ENCODE assay signal across 9 cellular contexts in the genomic region with DNA sequence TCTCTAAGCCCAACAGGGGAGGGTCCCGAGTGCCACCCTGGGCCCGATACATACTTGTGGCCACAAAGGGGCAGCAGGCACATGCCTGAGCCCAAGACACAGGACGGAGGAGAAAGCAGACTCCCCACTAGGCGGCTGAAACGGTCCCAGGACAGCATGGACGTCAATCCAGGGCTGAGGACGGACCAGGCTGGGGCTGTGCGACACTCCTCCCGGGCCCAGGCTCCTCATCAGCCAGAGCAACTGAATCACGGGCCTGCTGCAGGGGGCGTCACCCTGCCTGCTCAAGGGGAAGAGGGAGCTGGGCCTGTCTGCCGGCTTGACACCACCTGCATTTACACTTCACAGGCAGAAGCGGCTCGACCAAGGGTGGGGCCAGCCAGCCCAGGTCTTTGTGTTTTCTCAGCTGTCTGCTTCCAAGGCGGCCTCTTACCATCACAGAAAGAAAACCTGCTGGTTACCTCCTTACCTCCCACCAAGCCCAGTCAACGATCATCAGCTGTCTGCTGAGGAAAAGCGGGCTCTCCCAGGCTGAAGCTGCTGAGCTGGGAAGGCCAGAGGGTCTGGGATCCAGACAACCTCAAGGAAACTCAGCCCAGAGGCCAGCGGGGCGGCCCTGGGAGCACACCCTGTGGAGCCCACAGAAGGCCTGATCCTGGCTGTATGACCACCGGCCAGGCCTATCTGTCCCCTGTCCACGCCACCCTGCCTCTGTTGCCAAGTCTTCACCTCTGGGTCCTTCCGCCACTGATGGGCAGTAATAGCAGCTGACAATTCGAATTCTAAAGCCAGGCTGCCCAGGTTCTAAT. TPM values are rescaled to one million over a fixed set of nuclear protein-coding genes. Genes with fewer than 3 reads are reported as not detected.
DNase-seq lines count a peak whose midpoint lies in the region; ATAC-seq and TF ChIP-seq lines count a peak whose summit lies in the region.
"Had no signal": no experiment of that assay in that cellular context is flagged by ENCODE, and none has a peak within 500 bp of the region (broad histone marks: within the 10 kb centered on the region; RNA-seq: fewer than 3 reads in every experiment).

No MANE protein-coding gene starts in this region.

- peak; percentile 45 for DNase-seq in NCI-H2227 (lab: John Stamatoyannopoulos, UW; ENCODE audit: unreplicated experiment)
- DNase-seq in NCI-H2227 treated with DMSO at 0.1 percent for 48 hours (lab: John Stamatoyannopoulos, UW): no peak
- DNase-seq in RPMI8226: peak; percentile 77
- DNase-seq in iPS DF 4.7 (ENCODE audit: extremely low read depth, low spot score): peak; percentile 82
- peak in 1 of 2 donors; percentile 22 for DNase-seq in tibial nerve (ENCODE audit: low spot score in 2 of 2)
- no peak for DNase-seq in natural killer cell treated with Interleukin-12 subunit alpha and Interleukin-12 subunit beta and Interleukin-15 and Interleukin-18, amount 100 ng/mL, for 72 hours (ENCODE audit: low spot score)
- DNase-seq: NCI-H1436 treated with DMSO at 0.1 percent for 48 hours had no signal

- H3K27me3 ChIP-seq in tibial nerve: no peaks in the 10 kb centered on the region

- no peak for TF ChIP-seq EP300 in tibial nerve (IDR thresholded peaks at IDR 0.05)

- H3K4me3 ChIP-seq in tibial nerve: no peak overlapping the region

- H3K27ac ChIP-seq in tibial nerve: peak overlapping the region in 1 of 4 donors; percentile 57

- no peaks in the 10 kb centered on the region for H3K9me3 Mint-ChIP-seq in natural killer cell treated with Interleukin-12 subunit alpha and Interleukin-12 subunit beta and Interleukin-15 and Interleukin-18, amount 100 ng/mL, for 72 hours

- peaks cover 0 to 9% (median 0%) of the 10 kb centered on the region in 4 donors for H3K4me1 ChIP-seq in tibial nerve

- H3K27ac Mint-ChIP-seq in natural killer cell treated with Interleukin-12 subunit alpha and Interleukin-12 subunit beta and Interleukin-15 and Interleukin-18, amount 100 ng/mL, for 72 hours: peak overlapping the region in 1 of 2 donors; percentile 7

- peak; percentile 29 to 74 (median 44) for TF ChIP-seq CTCF in tibial nerve (IDR thresholded peaks at IDR 0.05)

- H3K27me3 Mint-ChIP-seq in natural killer cell treated with Interleukin-12 subunit alpha and Interleukin-12 subunit beta and Interleukin-15 and Interleukin-18, amount 100 ng/mL, for 72 hours: no peaks in the 10 kb centered on the region

- 60% methylated on average over 16 to 21 of the region's 23 CpGs for WGBS in tibial nerve, 2 donors

- no peaks in the 10 kb centered on the region for H3K36me3 Mint-ChIP-seq in natural killer cell treated with Interleukin-12 subunit alpha and Interleukin-12 subunit beta and Interleukin-15 and Interleukin-18, amount 100 ng/mL, for 72 hours

- H3K4me1 Mint-ChIP-seq in natural killer cell treated with Interleukin-12 subunit alpha and Interleukin-12 subunit beta and Interleukin-15 and Interleukin-18, amount 100 ng/mL, for 72 hours (ENCODE audit: low read depth in 2 of 2): no peaks in the 10 kb centered on the region

- ATAC-seq in natural killer cell treated with Interleukin-12 subunit alpha and Interleukin-12 subunit beta and Interleukin-15 and Interleukin-18, amount 100 ng/mL, for 72 hours: no peak
- ATAC-seq in GM21367 (IDR thresholded peaks at IDR 0.05; ENCODE audit: unreplicated experiment): no peak
- no peak for ATAC-seq in GM18873 (IDR thresholded peaks at IDR 0.05; ENCODE audit: low FRiP score, unreplicated experiment)

- H3K4me3 Mint-ChIP-seq in natural killer cell treated with Interleukin-12 subunit alpha and Interleukin-12 subunit beta and Interleukin-15 and Interleukin-18, amount 100 ng/mL, for 72 hours: no peak overlapping the region

- TF ChIP-seq POLR2A in tibial nerve (IDR thresholded peaks at IDR 0.05): no peak

- H3K9me3 ChIP-seq in tibial nerve: no peaks in the 10 kb centered on the region

- H3K36me3 ChIP-seq in tibial nerve: peaks cover 0 to 57% (median 0%) of the 10 kb centered on the region in 3 donors

RNA-seq across cellular contexts. Expression of a gene that starts 26.4 kb away (rescaled TPM):
- total RNA-seq in tibial nerve: 10 to 100 TPM; 50.9 to 87.0 (median 60.2) TPM
- total RNA-seq in natural killer cell treated with Interleukin-12 subunit alpha and Interleukin-12 subunit beta and Interleukin-15 and Interleukin-18, amount 100 ng/mL, for 72 hours: 10 to 100 TPM in 1 of 2 donors, 1 to 10 TPM in 1; 2.5 to 10.0 TPM

RNA-seq across cellular contexts. Expression of a gene that starts 40.3 kb away (rescaled TPM):
- total RNA-seq in tibial nerve: 10 to 100 TPM; 21.0 to 36.8 (median 27.5) TPM
- 10 to 100 TPM; 33.7 to 65.3 TPM for total RNA-seq in natural killer cell treated with Interleukin-12 subunit alpha and Interleukin-12 subunit beta and Interleukin-15 and Interleukin-18, amount 100 ng/mL, for 72 hours

Comparison
In these comparisons a context has a peak if more than half of its experiments do, and no peak if none do; other contexts are left out.
1. DNase-seq: peak in NCI-H2227 (single experiment), RPMI8226 (single experiment) and iPS DF 4.7 (single experiment); none in NCI-H2227 treated with DMSO at 0.1 percent for 48 hours (single experiment) and natural killer cell treated with Interleukin-12 subunit alpha and Interleukin-12 subunit beta and Interleukin-15 and Interleukin-18, amount 100 ng/mL, for 72 hours (single experiment).
2. RNA of a gene that starts 26.4 kb away (total RNA-seq): 50.9 to 87.0 TPM in tibial nerve; 2.5 to 10.0 TPM in natural killer cell treated with Interleukin-12 subunit alpha and Interleukin-12 subunit beta and Interleukin-15 and Interleukin-18, amount 100 ng/mL, for 72 hours; every median in the first group is over 4 times any median in the second.